Comparison of ENCODE assay signal across 8 cellular contexts in the genomic region with DNA sequence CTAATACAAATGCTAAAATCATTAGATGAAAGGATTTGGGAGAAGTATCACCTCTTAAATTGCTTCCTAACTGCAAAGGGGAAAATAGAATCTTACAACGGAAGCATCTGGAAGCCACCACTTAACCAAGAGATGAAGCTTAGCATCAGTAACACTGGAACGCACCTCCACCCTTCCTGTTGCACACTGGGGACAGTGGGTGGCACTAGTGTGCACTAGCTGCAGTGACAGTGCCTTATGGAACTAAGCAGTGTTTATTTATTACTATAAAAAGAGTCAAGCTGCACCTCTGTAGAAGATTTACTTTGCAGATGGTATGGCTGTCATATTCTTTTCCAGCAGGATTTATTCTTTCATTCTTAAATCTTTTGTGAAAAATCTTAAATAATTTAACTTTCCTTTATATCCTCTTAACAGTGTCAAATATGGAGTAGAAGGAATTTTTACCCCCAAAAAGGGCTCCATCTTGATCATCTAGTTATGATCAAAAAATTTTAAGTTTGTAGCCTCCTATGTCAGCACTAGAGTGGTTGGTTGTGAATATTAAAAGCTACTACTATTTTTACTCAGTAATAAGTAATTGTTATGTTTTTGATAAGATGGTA.
A peak's percentile ranks its signal among the peaks of the same experiment; 100 is the strongest.
DNase-seq lines count a peak whose midpoint lies in the region; ATAC-seq and TF ChIP-seq lines count a peak whose summit lies in the region.

No MANE protein-coding gene starts in this region.

- no peaks in the 10 kb centered on the region for H3K27me3 Mint-ChIP-seq in activated CD8-positive, alpha-beta memory T cell treated with anti-CD3 and anti-CD28 coated beads, Interleukin-2, amount 10 ng/mL, durations not matched to agents 7 days and 5 days
- H3K27me3 Mint-ChIP-seq in neural progenitor cell (ENCODE audit: insufficient read depth, low read depth), result no peaks in the 10 kb centered on the region

- in situ Hi-C loops in Panc1 (cut with HindIII; ENCODE audit: low pct_unique_long_range_greater_than_20kb, low sequenced_read_pairs), result no loop called here

- peak; percentile 61 for ATAC-seq in activated CD8-positive, alpha-beta memory T cell treated with anti-CD3 and anti-CD28 coated beads, Interleukin-2, amount 10 ng/mL, durations not matched to agents 7 days and 5 days
- ATAC-seq in HG02623 (IDR thresholded peaks at IDR 0.05; ENCODE audit: unreplicated experiment) (peak; percentile 58), Panc1 (peak; percentile 91), GM18511 (IDR thresholded peaks at IDR 0.05; ENCODE audit: unreplicated experiment) (no peak)

- POLR2A ChIA-PET in Panc1 (lab: Charles Lee), result no interaction called here

- H3F3A ChIP-seq in neural progenitor cell (ENCODE audit: low read depth), result no peaks in the 10 kb centered on the region

- H3K9ac ChIP-seq in neural progenitor cell, result no peak overlapping the region

- no peaks in the 10 kb centered on the region for H3K4me1 ChIP-seq in Panc1 (ENCODE audit: control insufficient read depth, insufficient read depth, low read length)
- no peaks in the 10 kb centered on the region for H3K4me1 ChIP-seq in neural progenitor cell

- H3K9me3 Mint-ChIP-seq in activated CD8-positive, alpha-beta memory T cell treated with anti-CD3 and anti-CD28 coated beads, Interleukin-2, amount 10 ng/mL, durations not matched to agents 7 days and 5 days (ENCODE audit: low read depth), result no peaks in the 10 kb centered on the region
- H3K9me3 Mint-ChIP-seq in neural progenitor cell, result no peaks in the 10 kb centered on the region

- H3K4me2 ChIP-seq in neural progenitor cell, result no peak overlapping the region

- BruUV-seq in Panc1 (replicated peaks; lab: Mats Ljungman, UMichigan), result no TSS peak

- H3K4me3 ChIP-seq in Panc1 (ENCODE audit: low read depth in 2 of 2, low read length in 2 of 2), result no peak overlapping the region
- H3K4me3 ChIP-seq in neural progenitor cell, result no peak overlapping the region

- H3K36me3 ChIP-seq in Panc1 (ENCODE audit: control insufficient read depth, insufficient read depth, low read length) (no peaks in the 10 kb centered on the region), neural progenitor cell (no peaks in the 10 kb centered on the region)

- TF ChIP-seq CTCF in Panc1 (IDR thresholded peaks at IDR 0.05) (peak; percentile 83), neural progenitor cell (IDR thresholded peaks at IDR 0.05) (peak; percentile 46)

- H3K27ac Mint-ChIP-seq in activated CD8-positive, alpha-beta memory T cell treated with anti-CD3 and anti-CD28 coated beads, Interleukin-2, amount 10 ng/mL, durations not matched to agents 7 days and 5 days, result no peak overlapping the region
- H3K27ac Mint-ChIP-seq in neural progenitor cell, result no peak overlapping the region

- peak; percentile 59 for DNase-seq in activated CD8-positive, alpha-beta memory T cell treated with anti-CD3 and anti-CD28 coated beads, Interleukin-2, amount 10 ng/mL, durations not matched to agents 7 days and 5 days
- no peak for DNase-seq in activated CD8-positive, alpha-beta memory T cell treated with anti-CD3 and anti-CD28 coated beads, Interleukin-2, amount 50 U/mL, for 4 hours
- DNase-seq in Panc1 (ENCODE audit: low read depth, low spot score) (peak; percentile 15), neural progenitor cell (ENCODE audit: low spot score) (peak; percentile 19)
- no peak for DNase-seq in activated effector memory CD4-positive, alpha-beta T cell treated with Interleukin-2 at 50 U/mL for 16 hours

- no peak overlapping the region for H3K4me3 Mint-ChIP-seq in activated CD8-positive, alpha-beta memory T cell treated with anti-CD3 and anti-CD28 coated beads, Interleukin-2, amount 10 ng/mL, durations not matched to agents 7 days and 5 days
- H3K4me3 Mint-ChIP-seq in neural progenitor cell, result no peak overlapping the region

- no peaks in the 10 kb centered on the region for H3K36me3 Mint-ChIP-seq in activated CD8-positive, alpha-beta memory T cell treated with anti-CD3 and anti-CD28 coated beads, Interleukin-2, amount 10 ng/mL, durations not matched to agents 7 days and 5 days
- H3K36me3 Mint-ChIP-seq in neural progenitor cell, result peaks cover 7% of the 10 kb centered on the region

- intact Hi-C loops in Panc1 (cut with micrococcal nuclease; ENCODE audit: unreplicated experiment), result no loop called here

- H3K27ac ChIP-seq in Panc1 (ENCODE audit: low read length), result no peak overlapping the region
- peak overlapping the region; percentile 69 for H3K27ac ChIP-seq in cingulate gyrus (ENCODE audit: low read depth, low read length)
- no peak overlapping the region for H3K27ac ChIP-seq in neural progenitor cell

- peaks cover 2% of the 10 kb centered on the region for H3K4me1 Mint-ChIP-seq in activated CD8-positive, alpha-beta memory T cell treated with anti-CD3 and anti-CD28 coated beads, Interleukin-2, amount 10 ng/mL, durations not matched to agents 7 days and 5 days
- peaks cover 5% of the 10 kb centered on the region for H3K4me1 Mint-ChIP-seq in neural progenitor cell

- peaks cover 4% of the 10 kb centered on the region for H4K20me1 ChIP-seq in neural progenitor cell (ENCODE audit: low read depth)

- CTCF ChIA-PET in activated CD8-positive, alpha-beta memory T cell treated with anti-CD3 and anti-CD28 coated beads, Interleukin-2, amount 10 ng/mL, durations not matched to agents 7 days and 5 days (lab: Charles Lee), result interaction anchor here (0.6 to 1.2 kb wide), 5 partner anchors 17 to 455 kb away, joined by 3 to 4 read pairs (median 3); no protein-coding TSS in a partner anchor
- CTCF ChIA-PET in Panc1 (lab: Charles Lee), result interaction anchor here (0.7 kb wide), 1 partner anchor 274 kb away, joined by 4 read pairs; no protein-coding TSS in a partner anchor

- no peaks in the 10 kb centered on the region for H3K79me2 ChIP-seq in neural progenitor cell (ENCODE audit: low read depth)

- H2AFZ ChIP-seq in neural progenitor cell (replicated peaks), result no peak overlapping the region

- H3K9me3 ChIP-seq in Panc1 (ENCODE audit: control insufficient read depth, insufficient read depth, low read depth, low read length) (no peaks in the 10 kb centered on the region), neural progenitor cell (ENCODE audit: low read depth) (no peaks in the 10 kb centered on the region)

- H3K27me3 ChIP-seq in Panc1 (ENCODE audit: control insufficient read depth, insufficient read depth, low read length) (no peaks in the 10 kb centered on the region), neural progenitor cell (no peaks in the 10 kb centered on the region)

Comparison
In these comparisons a context has a peak if more than half of its experiments do, and no peak if none do; other contexts are left out.
1. DNase-seq: peak in activated CD8-positive, alpha-beta memory T cell treated with anti-CD3 and anti-CD28 coated beads, Interleukin-2, amount 10 ng/mL, durations not matched to agents 7 days and 5 days (single experiment), Panc1 (single experiment) and neural progenitor cell (single experiment); none in activated CD8-positive, alpha-beta memory T cell treated with anti-CD3 and anti-CD28 coated beads, Interleukin-2, amount 50 U/mL, for 4 hours (single experiment) and activated effector memory CD4-positive, alpha-beta T cell treated with Interleukin-2 at 50 U/mL for 16 hours (single experiment).